1 cellular context compared by ENCODE assay signal in genomic region chr6:33925869-33926268, GRCh38.
TF ChIP-seq lines count a peak whose summit lies in the region.

No MANE protein-coding gene starts in this region.

TF ChIP-seq in H1, 55 proteins besides CTCF, POLR2A, EP300 and RAD21 (continued from another document):
- TF ChIP-seq CHD7 (IDR thresholded peaks at IDR 0.05; ENCODE audit: insufficient replicate concordance, low read length) (no peak), SIRT6 (IDR thresholded peaks at IDR 0.05; ENCODE audit: low read length) (no peak), CREB1 (IDR thresholded peaks at IDR 0.05) (no peak), SRF (IDR thresholded peaks at IDR 0.05; ENCODE audit: low read depth, low read length) (no peak), SP1 (IDR thresholded peaks at IDR 0.05; ENCODE audit: low read depth, low read length) (no peak), CBX5 (IDR thresholded peaks at IDR 0.05; ENCODE audit: low read depth, low read length) (no peak), SUZ12 (IDR thresholded peaks at IDR 0.05; ENCODE audit: low read length) (no peak), YY1 (IDR thresholded peaks at IDR 0.05; ENCODE audit: low read depth, low read length) (no peak), PHF8 (conservative IDR thresholded peaks at IDR 0.05; ENCODE audit: low read depth, low read length) (no peak), CHD1 (IDR thresholded peaks at IDR 0.05; ENCODE audit: low read depth, low read length) (no peak), FOSL1 (IDR thresholded peaks at IDR 0.05; ENCODE audit: insufficient read depth, low read depth, low read length) (no peak), SP2 (IDR thresholded peaks at IDR 0.05; ENCODE audit: low read length) (no peak)
